Comparison of ENCODE assay signal across 1 cellular context in the genomic region with DNA sequence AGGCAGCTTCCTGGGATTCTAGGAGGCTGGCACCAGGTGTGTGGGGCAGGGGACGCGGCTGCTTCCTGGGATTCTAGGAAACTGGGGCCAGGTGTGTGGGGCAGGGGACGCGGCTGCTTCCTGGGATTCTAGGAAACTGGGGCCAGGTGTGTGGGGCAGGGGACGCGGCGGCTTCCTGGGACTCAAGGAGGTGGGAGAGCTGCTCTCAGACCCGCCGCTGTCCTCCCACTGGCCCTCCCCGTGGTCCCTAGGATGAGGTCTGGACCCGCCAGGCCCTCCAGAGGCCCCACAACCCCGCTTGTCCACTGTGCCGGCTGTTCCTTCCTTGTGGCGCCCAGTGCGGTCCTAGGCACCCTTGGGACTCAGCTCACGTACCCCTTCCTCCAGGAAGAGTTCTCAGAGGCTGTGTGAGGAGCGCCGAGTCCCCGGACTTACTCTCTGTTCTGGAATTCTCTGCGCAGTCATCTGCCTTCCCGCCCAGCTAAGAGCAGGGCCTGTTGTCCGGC.
TF ChIP-seq lines count a peak whose summit lies in the region.

No MANE protein-coding gene starts in this region.

TF ChIP-seq in H1, 55 proteins besides CTCF, POLR2A, EP300 and RAD21:
- TF ChIP-seq, protein P1, sequence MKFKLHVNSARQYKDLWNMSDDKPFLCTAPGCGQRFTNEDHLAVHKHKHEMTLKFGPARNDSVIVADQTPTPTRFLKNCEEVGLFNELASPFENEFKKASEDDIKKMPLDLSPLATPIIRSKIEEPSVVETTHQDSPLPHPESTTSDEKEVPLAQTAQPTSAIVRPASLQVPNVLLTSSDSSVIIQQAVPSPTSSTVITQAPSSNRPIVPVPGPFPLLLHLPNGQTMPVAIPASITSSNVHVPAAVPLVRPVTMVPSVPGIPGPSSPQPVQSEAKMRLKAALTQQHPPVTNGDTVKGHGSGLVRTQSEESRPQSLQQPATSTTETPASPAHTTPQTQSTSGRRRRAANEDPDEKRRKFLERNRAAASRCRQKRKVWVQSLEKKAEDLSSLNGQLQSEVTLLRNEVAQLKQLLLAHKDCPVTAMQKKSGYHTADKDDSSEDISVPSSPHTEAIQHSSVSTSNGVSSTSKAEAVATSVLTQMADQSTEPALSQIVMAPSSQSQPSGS (IDR thresholded peaks at IDR 0.05; ENCODE audit: low read length), result no peak
- TF ChIP-seq TAF1 (IDR thresholded peaks at IDR 0.05; ENCODE audit: low read depth, low read length) (no peak), ASH2L (IDR thresholded peaks at IDR 0.05; ENCODE audit: low read length) (no peak), CEBPB (IDR thresholded peaks at IDR 0.05; ENCODE audit: low read depth, low read length) (no peak)
